20 cellular contexts compared by ENCODE assay signal in the genomic region with DNA sequence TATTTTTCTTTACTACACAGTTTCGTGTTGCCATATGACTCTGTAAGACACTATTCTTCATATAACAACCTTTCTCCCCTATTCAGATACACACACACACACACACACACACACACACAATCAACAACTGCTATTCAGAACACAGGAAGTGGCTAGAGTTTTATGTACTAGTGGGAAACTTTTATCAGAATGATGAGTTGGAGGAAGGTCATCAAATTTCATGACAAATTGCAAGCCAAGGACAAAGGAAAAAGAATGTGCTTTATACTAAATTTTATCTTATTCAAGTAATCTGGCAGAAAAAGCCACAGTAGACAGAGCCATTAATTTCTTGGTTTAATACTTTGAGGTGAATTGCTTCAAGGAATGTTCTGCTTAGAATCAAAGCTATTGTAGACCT.
DNase-seq lines count a peak whose midpoint lies in the region; FAIRE-seq and TF ChIP-seq lines count a peak whose summit lies in the region.
"Had no signal": no experiment of that assay in that cellular context is flagged by ENCODE, and none has a peak within 500 bp of the region (broad histone marks: within the 10 kb centered on the region; RNA-seq: fewer than 3 reads in every experiment).

No MANE protein-coding gene starts in this region.

- no peaks in the 10 kb centered on the region for H3K9me3 ChIP-seq in astrocyte (ENCODE audit: insufficient read depth, low read depth, low read length)

- H3K9me3 Mint-ChIP-seq in astrocyte (ENCODE audit: unreplicated experiment) = no peaks in the 10 kb centered on the region

- no peak overlapping the region for H3K27ac ChIP-seq in astrocyte (ENCODE audit: low read depth, low read length)
- H3K27ac ChIP-seq: GM23248, SK-N-MC had no signal

- no peak overlapping the region for H3K9ac ChIP-seq in astrocyte (ENCODE audit: low read length)
- H3K9ac ChIP-seq: GM23248 had no signal

- H3K4me2 ChIP-seq in astrocyte (ENCODE audit: low read length) = no peak overlapping the region

- H3K36me3 ChIP-seq in astrocyte (ENCODE audit: insufficient read depth, low read length) = no peaks in the 10 kb centered on the region

- H3K27me3 Mint-ChIP-seq in astrocyte (ENCODE audit: low read depth, unreplicated experiment) = no peaks in the 10 kb centered on the region
- H3K27me3 Mint-ChIP-seq: B cell; CD4-positive, CD25-positive, alpha-beta regulatory T cell had no signal

- no peaks in the 10 kb centered on the region for H3K79me2 ChIP-seq in astrocyte (ENCODE audit: insufficient read depth, low read length)

- H3K4me3 Mint-ChIP-seq in astrocyte (ENCODE audit: unreplicated experiment) = no peak overlapping the region
- H3K4me3 Mint-ChIP-seq: B cell; CD4-positive, CD25-positive, alpha-beta regulatory T cell had no signal

- no peak overlapping the region for H3K27ac Mint-ChIP-seq in astrocyte (ENCODE audit: unreplicated experiment)
- H3K27ac Mint-ChIP-seq: B cell; CD4-positive, CD25-positive, alpha-beta regulatory T cell had no signal

- no peaks in the 10 kb centered on the region for H3K4me1 ChIP-seq in astrocyte (ENCODE audit: insufficient read depth, low read length)

- FAIRE-seq in astrocyte (lab: Jason Lieb, UNC) = no peak
- FAIRE-seq: GM12878 had no signal

- H3K4me1 Mint-ChIP-seq in astrocyte (ENCODE audit: low read depth, unreplicated experiment) = no peaks in the 10 kb centered on the region
- H3K4me1 Mint-ChIP-seq: B cell; CD4-positive, CD25-positive, alpha-beta regulatory T cell had no signal

- H3K36me3 Mint-ChIP-seq in astrocyte (ENCODE audit: low read depth, unreplicated experiment) = no peaks in the 10 kb centered on the region
- H3K36me3 Mint-ChIP-seq: CD4-positive, CD25-positive, alpha-beta regulatory T cell had no signal

- H3K4me3 ChIP-seq in astrocyte (ENCODE audit: insufficient read depth, low read depth, low read length) (no peak overlapping the region), fibroblast of pulmonary artery (replicated peaks; ENCODE audit: low read depth, low read length) (no peak overlapping the region), skeletal muscle cell (ENCODE audit: low read depth, low read length) (no peak overlapping the region)
- H3K4me3 ChIP-seq: GM12878, GM23248, SK-N-MC had no signal

- no peak for TF ChIP-seq POLR2A in erythroblast (IDR thresholded peaks at IDR 0.05; ENCODE audit: low read length)

- DNase-seq in HT1080 (ENCODE audit: low read depth) (peak; percentile 43), astrocyte (ENCODE audit: low read depth) (peak; percentile 73), fibroblast of pulmonary artery (ENCODE audit: low read depth) (peak; percentile 7), skeletal muscle cell (ENCODE audit: low read depth) (peak; percentile 5), erythroblast (lab: John Stamatoyannopoulos, UW) (no peak), KG1 (lab: John Stamatoyannopoulos, UW) (no peak), AG08395 (ENCODE audit: low spot score) (no peak)
- DNase-seq: CD4-positive, CD25-positive, alpha-beta regulatory T cell; DMS153; EL; GM23248; NCI-H1105 treated with DMSO at 0.1 percent for 48 hours; NCI-H1694 treated with DMSO at 0.1 percent for 48 hours; NCI-H510A; NCI-H774; OCI-M1; SHP77 had no signal

- TF ChIP-seq CTCF in astrocyte (IDR thresholded peaks at IDR 0.05; ENCODE audit: insufficient read depth, low read depth, low read length) (no peak), fibroblast of pulmonary artery (IDR thresholded peaks at IDR 0.05; ENCODE audit: low read length, missing control alignments) (no peak)

- no peaks in the 10 kb centered on the region for H3K27me3 ChIP-seq in astrocyte (ENCODE audit: insufficient read depth, low read length)

- H4K20me1 ChIP-seq in astrocyte (ENCODE audit: insufficient read depth, low read length) = no peaks in the 10 kb centered on the region

- no peak overlapping the region for H2AFZ ChIP-seq in astrocyte (ENCODE audit: low read depth, low read length)
- H2AFZ ChIP-seq: GM23248 had no signal

Comparison
In these comparisons a context has a peak if more than half of its experiments do, and no peak if none do; other contexts are left out.
1. DNase-seq: peak in HT1080 (single experiment), astrocyte (single experiment), fibroblast of pulmonary artery (single experiment) and skeletal muscle cell (single experiment); none in erythroblast (0 of 2), KG1 (single experiment) and AG08395 (single experiment).